ENCODE assay signal across 11 cellular contexts in the genomic region with DNA sequence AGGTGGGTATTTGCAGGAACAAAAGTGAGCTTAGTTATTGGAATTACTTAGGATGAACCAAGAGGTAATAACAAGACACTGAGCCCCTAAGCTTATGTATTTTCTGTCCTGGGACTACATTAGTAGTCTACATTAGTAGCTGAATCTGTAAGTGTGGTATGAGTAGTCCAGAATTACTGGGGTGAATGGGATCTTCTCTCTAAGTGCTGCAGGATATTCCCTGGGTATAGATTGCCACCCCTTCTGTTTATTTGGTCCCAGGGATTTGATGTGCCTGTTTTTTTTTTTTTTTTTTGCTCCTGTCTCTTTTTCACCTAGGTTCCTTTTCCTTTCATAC. TPM values are rescaled to one million over a fixed set of nuclear protein-coding genes. Genes with fewer than 3 reads are reported as not detected.
DNase-seq lines count a peak whose midpoint lies in the region; ATAC-seq and TF ChIP-seq lines count a peak whose summit lies in the region.
"Had no signal": no experiment of that assay in that cellular context is flagged by ENCODE, and none has a peak within 500 bp of the region (broad histone marks: within the 10 kb centered on the region; RNA-seq: fewer than 3 reads in every experiment).

No MANE protein-coding gene starts in this region.

- H3K4me3 ChIP-seq in Loucy (ENCODE audit: low read length, poor library complexity, severe bottlenecking) (peak overlapping the region; percentile 49), iPS-20b (ENCODE audit: low read length) (no peak overlapping the region), upper lobe of left lung (no peak overlapping the region)

- no peak for TF ChIP-seq EP300 in upper lobe of left lung (IDR thresholded peaks at IDR 0.05)

- H3K9ac ChIP-seq in Loucy (ENCODE audit: low read depth, low read length, poor library complexity, severe bottlenecking) (peak overlapping the region; percentile 30), iPS-20b (ENCODE audit: low read depth, low read length) (peak overlapping the region; percentile 8; the same call in 1 of the 2 replicates)

- H3K27ac ChIP-seq in iPS-20b (ENCODE audit: low read length) (no peak overlapping the region), upper lobe of left lung (no peak overlapping the region)

- H2AFZ ChIP-seq in Loucy (ENCODE audit: low read length), result no peak overlapping the region

- ATAC-seq in GM21786 (IDR thresholded peaks at IDR 0.05; ENCODE audit: unreplicated experiment), result peak; percentile 26
- no peak for ATAC-seq in upper lobe of left lung (ENCODE audit: low FRiP score in 2 of 2)
- ATAC-seq: natural killer cell treated with Interleukin-12 subunit alpha and Interleukin-12 subunit beta and Interleukin-15 and Interleukin-18, amount 100 ng/mL, for 72 hours had no signal

- no peak for TF ChIP-seq POLR2A in upper lobe of left lung (IDR thresholded peaks at IDR 0.05)

- peaks cover 62% of the 10 kb centered on the region for H3K4me1 ChIP-seq in Loucy (ENCODE audit: insufficient read depth, low read length, poor library complexity, severe bottlenecking)
- peaks cover 32% of the 10 kb centered on the region for H3K4me1 ChIP-seq in iPS-20b (ENCODE audit: insufficient read depth, low read length)
- peaks cover 13 to 43% (median 22%) of the 10 kb centered on the region in 4 donors for H3K4me1 ChIP-seq in upper lobe of left lung

- H4K20me1 ChIP-seq in Loucy (ENCODE audit: insufficient read depth, low read length, poor library complexity, severe bottlenecking), result peaks cover 89% of the 10 kb centered on the region

- TF ChIP-seq CTCF in Loucy (conservative IDR thresholded peaks at IDR 0.05; ENCODE audit: low read length) (no peak), upper lobe of left lung (IDR thresholded peaks at IDR 0.05) (no peak)

- H3K27me3 ChIP-seq in Loucy (ENCODE audit: insufficient read depth, low read length, poor library complexity, severe bottlenecking) (no peaks in the 10 kb centered on the region), iPS-20b (ENCODE audit: insufficient read depth, low read length) (no peaks in the 10 kb centered on the region), upper lobe of left lung (no peaks in the 10 kb centered on the region)

- H3K79me2 ChIP-seq in Loucy (ENCODE audit: insufficient read depth, low read length), result peaks cover 97% of the 10 kb centered on the region

- peak; percentile 6 for DNase-seq in EL
- DNase-seq in upper lobe of left lung, result no peak
- no peak for DNase-seq in activated CD4-positive, alpha-beta T cell treated with anti-CD3 and anti-CD28 coated beads for 4 hours
- DNase-seq in GOT3 (lab: John Stamatoyannopoulos, UW), result no peak
- no peak for DNase-seq in NCI-H1105 treated with DMSO at 0.1 percent for 48 hours (lab: John Stamatoyannopoulos, UW)
- DNase-seq: activated CD4-positive, alpha-beta T cell treated with anti-CD3 and anti-CD28 coated beads, Interleukin-2, amount 10 ng/mL, durations not matched to agents 7 days and 5 days; KBM-7 had no signal

- peak overlapping the region; percentile 70 for H3K4me2 ChIP-seq in Loucy (ENCODE audit: low read depth, low read length, poor library complexity, severe bottlenecking)

- H3K9me3 ChIP-seq in Loucy (ENCODE audit: insufficient read depth, low read depth, low read length), result no peaks in the 10 kb centered on the region
- H3K9me3 ChIP-seq in iPS-20b (ENCODE audit: insufficient read depth, low read depth, low read length), result no peaks in the 10 kb centered on the region
- no peaks in the 10 kb centered on the region for H3K9me3 ChIP-seq in upper lobe of left lung

- no peaks in the 10 kb centered on the region for H3F3A ChIP-seq in Loucy (ENCODE audit: low read depth)

- no peaks in the 10 kb centered on the region for H3K9me2 ChIP-seq in Loucy (replicated peaks; ENCODE audit: low read depth, low read length)

- H3K36me3 ChIP-seq in Loucy (ENCODE audit: insufficient read depth, low read length) (no peaks in the 10 kb centered on the region), iPS-20b (ENCODE audit: insufficient read depth, low read depth, low read length) (no peaks in the 10 kb centered on the region), upper lobe of left lung (no peaks in the 10 kb centered on the region)

RNA-seq across cellular contexts. Expression of gene CD2AP, which starts 5.9 kb away (rescaled TPM):
- 10 to 100 TPM; 22.0 to 86.5 (median 29.3) TPM for total RNA-seq in upper lobe of left lung
